7 cellular contexts compared by ENCODE assay signal in the genomic region with DNA sequence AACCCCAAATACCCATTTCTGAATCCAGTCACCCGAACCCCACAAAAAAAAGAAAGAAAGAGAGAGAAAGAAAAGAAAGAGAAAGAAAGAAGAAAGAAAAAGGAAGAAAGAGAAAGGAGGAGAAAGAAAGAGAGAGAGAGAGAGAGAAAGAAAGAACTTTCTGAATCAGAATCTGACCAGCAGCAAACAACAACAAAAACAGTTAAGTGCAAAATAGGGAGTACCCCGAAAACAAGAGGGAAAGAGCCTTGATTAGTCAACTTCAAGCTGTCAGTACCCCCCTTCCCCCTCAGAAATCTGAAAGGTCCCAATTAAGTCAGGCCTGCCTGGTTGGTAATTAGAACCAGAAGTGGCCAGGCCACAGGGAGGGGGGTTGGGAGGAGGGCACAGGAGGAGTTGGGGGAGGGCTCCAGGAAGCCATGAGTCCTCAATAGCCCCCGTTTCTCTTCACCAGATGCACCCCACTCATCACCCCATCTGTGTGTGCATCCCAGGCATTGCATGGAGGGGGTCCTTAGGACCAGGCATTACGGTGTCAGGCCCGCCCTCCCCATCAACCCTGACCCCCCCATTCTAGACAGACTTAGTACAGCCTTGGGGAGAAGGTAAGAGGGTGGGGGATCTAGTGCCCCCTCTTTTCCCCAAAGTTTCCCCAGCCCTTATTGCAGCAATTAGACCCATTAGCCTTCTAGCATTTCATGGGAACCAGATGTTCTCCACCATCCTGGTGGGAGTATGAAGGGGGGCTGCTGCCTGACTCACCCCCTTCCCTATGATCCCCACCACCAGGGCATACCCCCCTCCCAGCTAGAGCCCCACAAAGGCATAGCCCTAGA. TPM values are rescaled to one million over a fixed set of nuclear protein-coding genes. Genes with fewer than 3 reads are reported as not detected.
DNase-seq lines count a peak whose midpoint lies in the region; ATAC-seq lines count a peak whose summit lies in the region.

No MANE protein-coding gene starts in this region.

- H3K4me1 ChIP-seq in HUES48 (ENCODE audit: control insufficient read depth, insufficient read depth, low read length) (peaks cover 48% of the 10 kb centered on the region), iPS-20b (ENCODE audit: insufficient read depth, low read length) (peaks cover 48% of the 10 kb centered on the region), subcutaneous abdominal adipose tissue (ENCODE audit: control insufficient read depth in 5 of 5, insufficient read depth in 5 of 5, low read length in 5 of 5) (peaks cover 10 to 68% (median 55%) of the 10 kb centered on the region in 5 donors)

- DNase-seq in Ammon's horn (ENCODE audit: low spot score) (no peak), NCI-H526 (lab: John Stamatoyannopoulos, UW) (no peak)

- H3K9me3 ChIP-seq in HUES48 (ENCODE audit: control insufficient read depth, insufficient read depth, low read length) = no peaks in the 10 kb centered on the region
- H3K9me3 ChIP-seq in iPS-20b (ENCODE audit: insufficient read depth, low read depth, low read length) = no peaks in the 10 kb centered on the region
- H3K9me3 ChIP-seq in subcutaneous abdominal adipose tissue (ENCODE audit: control insufficient read depth in 5 of 5, low read length in 5 of 5) = no peaks in the 10 kb centered on the region

- peak overlapping the region; percentile 98 for H3K4me3 Mint-ChIP-seq in activated T-helper 17 cell treated with anti-CD3 and anti-CD28 coated beads, Interleukin-2, amount 50 U/mL, for 72 hours

- peak overlapping the region; percentile 61 for H3K27ac Mint-ChIP-seq in activated T-helper 17 cell treated with anti-CD3 and anti-CD28 coated beads, Interleukin-2, amount 50 U/mL, for 72 hours

- H3K27ac ChIP-seq in HUES48 (ENCODE audit: low read depth, low read length) (peak overlapping the region; percentile 85), iPS-20b (ENCODE audit: low read length) (no peak overlapping the region), subcutaneous abdominal adipose tissue (ENCODE audit: low read depth, low read length) (peak overlapping the region; percentile 100)

- H3K27me3 ChIP-seq in HUES48 (ENCODE audit: control insufficient read depth, insufficient read depth, low read length) (peaks cover 10% of the 10 kb centered on the region), iPS-20b (ENCODE audit: insufficient read depth, low read length) (peaks cover 38% of the 10 kb centered on the region), subcutaneous abdominal adipose tissue (ENCODE audit: control insufficient read depth in 5 of 5, insufficient read depth in 4 of 5, low read length in 5 of 5) (no peaks in the 10 kb centered on the region)

- ATAC-seq in activated T-helper 17 cell treated with anti-CD3 and anti-CD28 coated beads, Interleukin-2, amount 50 U/mL, for 72 hours (replicated peaks) = no peak
- no peak for ATAC-seq in HG03457 (IDR thresholded peaks at IDR 0.05; ENCODE audit: unreplicated experiment)

- H3K4me1 Mint-ChIP-seq in activated T-helper 17 cell treated with anti-CD3 and anti-CD28 coated beads, Interleukin-2, amount 50 U/mL, for 72 hours = peaks cover 51% of the 10 kb centered on the region

- H3K27me3 Mint-ChIP-seq in activated T-helper 17 cell treated with anti-CD3 and anti-CD28 coated beads, Interleukin-2, amount 50 U/mL, for 72 hours = no peaks in the 10 kb centered on the region

- H3K36me3 ChIP-seq in HUES48 (ENCODE audit: control insufficient read depth, insufficient read depth, low read length) (peaks cover 5% of the 10 kb centered on the region; the same call in 1 of the 2 replicates), iPS-20b (ENCODE audit: insufficient read depth, low read depth, low read length) (no peaks in the 10 kb centered on the region), subcutaneous abdominal adipose tissue (ENCODE audit: control insufficient read depth in 5 of 5, insufficient read depth in 5 of 5, low read length in 5 of 5) (peaks cover 0 to 4% (median 0%) of the 10 kb centered on the region in 5 donors)

- H3K36me3 Mint-ChIP-seq in activated T-helper 17 cell treated with anti-CD3 and anti-CD28 coated beads, Interleukin-2, amount 50 U/mL, for 72 hours (ENCODE audit: low read depth) = peaks cover 27% of the 10 kb centered on the region

- no peaks in the 10 kb centered on the region for H3K9me3 Mint-ChIP-seq in activated T-helper 17 cell treated with anti-CD3 and anti-CD28 coated beads, Interleukin-2, amount 50 U/mL, for 72 hours

- H3K4me3 ChIP-seq in HUES48 (ENCODE audit: low read depth, low read length) (peak overlapping the region; percentile 89), iPS-20b (ENCODE audit: low read length) (peak overlapping the region; percentile 84), subcutaneous abdominal adipose tissue (ENCODE audit: low read depth in 1 of 5, low read length in 5 of 5) (peak overlapping the region in 4 of 5 donors; percentile 22 to 84 (median 45))

- H3K9ac ChIP-seq in HUES48 (ENCODE audit: low read depth, low read length) (no peak overlapping the region), iPS-20b (ENCODE audit: low read depth, low read length) (peak overlapping the region; percentile 54; the same call in 1 of the 2 replicates), subcutaneous abdominal adipose tissue (ENCODE audit: low read length in 5 of 5) (peak overlapping the region; percentile 38 to 66 (median 55))

RNA-seq across cellular contexts. Expression of a gene that starts 9.6 kb away (rescaled TPM):
- 10 to 100 TPM; 28.5 to 58.3 TPM for total RNA-seq in activated T-helper 17 cell treated with anti-CD3 and anti-CD28 coated beads, Interleukin-2, amount 50 U/mL, for 72 hours

RNA-seq across cellular contexts. Expression of a gene that starts 15.3 kb away (rescaled TPM):
- total RNA-seq in activated T-helper 17 cell treated with anti-CD3 and anti-CD28 coated beads, Interleukin-2, amount 50 U/mL, for 72 hours = 100 to 1,000 TPM; 183 to 187 TPM

RNA-seq across cellular contexts. Expression of a gene that starts 41.7 kb away (rescaled TPM):
- total RNA-seq in activated T-helper 17 cell treated with anti-CD3 and anti-CD28 coated beads, Interleukin-2, amount 50 U/mL, for 72 hours = 10 to 100 TPM; 29.8 to 43.5 TPM

RNA-seq across cellular contexts. Expression of a gene that starts 41.9 kb away (rescaled TPM):
- total RNA-seq in activated T-helper 17 cell treated with anti-CD3 and anti-CD28 coated beads, Interleukin-2, amount 50 U/mL, for 72 hours = 10 to 100 TPM; 41.8 to 42.3 TPM

RNA-seq across cellular contexts. Expression of a gene that starts 45.7 kb away (rescaled TPM):
- 10 to 100 TPM; 80.1 to 92.1 TPM for total RNA-seq in activated T-helper 17 cell treated with anti-CD3 and anti-CD28 coated beads, Interleukin-2, amount 50 U/mL, for 72 hours
